In the genomic region with DNA sequence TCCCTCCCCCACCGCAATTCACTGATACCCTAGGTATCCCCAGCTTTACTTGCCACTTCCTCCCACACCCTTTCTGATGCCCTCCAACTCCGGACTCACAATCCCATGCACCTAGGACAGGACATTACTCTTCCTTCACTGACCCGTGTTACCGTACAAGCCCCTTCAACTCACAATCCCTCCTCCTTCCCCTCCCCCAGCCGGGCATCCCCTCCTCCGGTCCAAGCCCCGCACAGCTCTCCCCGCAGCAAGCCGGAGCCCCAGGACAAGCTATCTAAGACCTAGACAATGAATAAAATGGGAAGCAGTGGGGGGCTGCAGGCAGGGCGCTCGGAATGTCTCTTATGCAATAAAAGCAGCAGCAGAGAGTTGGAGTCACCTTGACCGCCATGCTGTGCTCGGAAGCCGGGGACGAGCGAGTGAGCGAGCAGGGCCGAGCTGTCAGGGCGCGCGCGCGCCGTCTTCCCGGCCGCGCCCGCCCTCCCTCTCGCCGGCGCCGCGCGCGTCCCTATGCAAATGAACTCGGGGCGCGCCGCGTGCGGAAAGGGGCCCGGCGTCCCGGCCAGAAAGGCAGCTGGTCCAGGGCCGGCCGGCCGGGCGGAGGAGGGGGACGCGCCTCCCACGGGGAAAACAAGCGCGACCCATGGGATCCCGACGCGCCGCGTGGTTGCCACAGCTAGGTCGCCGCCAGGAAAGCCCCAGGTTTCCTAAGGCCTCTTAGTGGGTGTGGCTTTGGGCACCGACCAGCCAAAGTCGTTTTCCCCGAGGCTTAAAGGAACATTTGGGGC, we compare ENCODE assay signal across 8 cellular contexts. TPM values are rescaled to one million over a fixed set of nuclear protein-coding genes. Genes with fewer than 3 reads are reported as not detected.
DNase-seq lines count a peak whose midpoint lies in the region; ATAC-seq and TF ChIP-seq lines count a peak whose summit lies in the region.

TSS of gene SLC25A12 (minus strand) at position 421 of the 788 bp plus-strand sequence. CDS start at position 391, 30 bp downstream.

- in situ Hi-C loops in Panc1 (cut with HindIII; ENCODE audit: low pct_unique_long_range_greater_than_20kb, low sequenced_read_pairs), result no loop called here

- H3K4me1 ChIP-seq in Panc1 (ENCODE audit: control insufficient read depth, insufficient read depth, low read length), result peaks cover 7% of the 10 kb centered on the region
- H3K4me1 ChIP-seq in mucosa of stomach (ENCODE audit: control insufficient read depth, insufficient read depth, low read length), result peaks cover 4% of the 10 kb centered on the region

- ATAC-seq in GM21515 (IDR thresholded peaks at IDR 0.05; ENCODE audit: unreplicated experiment) (peak; percentile 80), Panc1 (peak; percentile 98), esophagus mucosa (peak; percentile 98)

- H3K4me3 ChIP-seq in Panc1 (ENCODE audit: low read depth in 2 of 2, low read length in 2 of 2), result peak within 1 kb of the TSS; percentile 95 to 97
- peak within 1 kb of the TSS; percentile 83 for H3K4me3 ChIP-seq in mucosa of stomach (ENCODE audit: low read length)

- no peaks in the 10 kb centered on the region for H3K9me3 Mint-ChIP-seq in activated T-cell treated with anti-CD3 and anti-CD28 coated beads, Interleukin-2, amount 50 U/mL, for 24 hours

- H3K27me3 Mint-ChIP-seq in activated T-cell treated with anti-CD3 and anti-CD28 coated beads, Interleukin-2, amount 50 U/mL, for 24 hours, result no peaks in the 10 kb centered on the region

- no peak for TF ChIP-seq CTCF in Panc1 (IDR thresholded peaks at IDR 0.05)

- peak within 1 kb of the TSS; percentile 92 for H3K27ac ChIP-seq in Panc1 (ENCODE audit: low read length)

- H3K4me3 Mint-ChIP-seq in activated T-cell treated with anti-CD3 and anti-CD28 coated beads, Interleukin-2, amount 50 U/mL, for 24 hours, result peak within 1 kb of the TSS; percentile 93

- H3K27ac Mint-ChIP-seq in activated T-cell treated with anti-CD3 and anti-CD28 coated beads, Interleukin-2, amount 50 U/mL, for 24 hours, result peak within 1 kb of the TSS; percentile 94

- H3K4me1 Mint-ChIP-seq in activated T-cell treated with anti-CD3 and anti-CD28 coated beads, Interleukin-2, amount 50 U/mL, for 24 hours (ENCODE audit: low read depth), result peaks cover 37% of the 10 kb centered on the region

- DNase-seq in DMS 273 (lab: John Stamatoyannopoulos, UW; ENCODE audit: unreplicated experiment), result peak; percentile 96
- DNase-seq in HuH-7 (ENCODE audit: low spot score), result peak; percentile 88
- peak; percentile 32 for DNase-seq in Panc1 (ENCODE audit: low read depth, low spot score)
- DNase-seq in activated T-cell treated with anti-CD3 and anti-CD28 coated beads, Interleukin-2, amount 50 U/mL, for 24 hours, result peak; percentile 84
- peak; percentile 84 for DNase-seq in stimulated activated CD8-positive, alpha-beta memory T cell treated with anti-CD3 and anti-CD28 coated beads, Interleukin-4, amount 100 ng/mL, for 48 hours

- H3K9me3 ChIP-seq in Panc1 (ENCODE audit: control insufficient read depth, insufficient read depth, low read depth, low read length), result no peaks in the 10 kb centered on the region
- H3K9me3 ChIP-seq in mucosa of stomach (ENCODE audit: control insufficient read depth, low read length), result no peaks in the 10 kb centered on the region

- CTCF ChIA-PET in Panc1 (lab: Charles Lee), result interaction anchor here (0.5 to 0.6 kb wide), 2 partner anchors 44 to 209 kb away, joined by 3 read pairs; no protein-coding TSS in a partner anchor

- peak within 1 kb of the TSS; percentile 68 for H3K9ac ChIP-seq in mucosa of stomach (ENCODE audit: low read length)

- no TSS peak for BruUV-seq in Panc1 (replicated peaks; lab: Mats Ljungman, UMichigan)

- no peaks in the 10 kb centered on the region for H3K27me3 ChIP-seq in Panc1 (ENCODE audit: control insufficient read depth, insufficient read depth, low read length)
- H3K27me3 ChIP-seq in mucosa of stomach (ENCODE audit: control insufficient read depth, insufficient read depth, low read length), result no peaks in the 10 kb centered on the region

- POLR2A ChIA-PET in Panc1 (lab: Charles Lee), result interaction anchor here (0.6 kb wide), 2 partner anchors 58 to 810 kb away, joined by 3 to 6 read pairs; no protein-coding TSS in a partner anchor

- H3K36me3 Mint-ChIP-seq in activated T-cell treated with anti-CD3 and anti-CD28 coated beads, Interleukin-2, amount 50 U/mL, for 24 hours (ENCODE audit: low read depth), result peaks cover 43% of the 10 kb centered on the region

- intact Hi-C loops in Panc1 (cut with micrococcal nuclease; ENCODE audit: unreplicated experiment), result no loop called here

- H3K36me3 ChIP-seq in Panc1 (ENCODE audit: control insufficient read depth, insufficient read depth, low read length) (no peaks in the 10 kb centered on the region; the same call in 1 of the 2 replicates), mucosa of stomach (ENCODE audit: control insufficient read depth, insufficient read depth, low read length) (no peaks in the 10 kb centered on the region)

RNA-seq across cellular contexts. Expression of gene SLC25A12, which starts in this region (rescaled TPM):
- 17.8 TPM for total RNA-seq in Panc1 (2021; ENCODE audit: unreplicated experiment)
- polyA plus RNA-seq in Panc1 (2012; ENCODE audit: insufficient read length), result 9.0 TPM
- total RNA-seq in esophagus mucosa, result 12.2 TPM

Comparison
In these comparisons a context has a peak if more than half of its experiments do, and no peak if none do; other contexts are left out.
1. Peak in every context shown above with its lines: DNase-seq, ATAC-seq, H3K4me3 ChIP-seq and H3K27ac ChIP-seq.
2. DNase-seq: peak in every context shown above with its lines; median percentile 96 in DMS 273; 88 in HuH-7; 84 in activated T-cell treated with anti-CD3 and anti-CD28 coated beads, Interleukin-2, amount 50 U/mL, for 24 hours; 84 in stimulated activated CD8-positive, alpha-beta memory T cell treated with anti-CD3 and anti-CD28 coated beads, Interleukin-4, amount 100 ng/mL, for 48 hours; 32 in Panc1.